9 cellular contexts compared by ENCODE assay signal in genomic region chr10:13527864-13528137, GRCh38. TPM values are rescaled to one million over a fixed set of nuclear protein-coding genes. Genes with fewer than 3 reads are reported as not detected.
DNase-seq lines count a peak whose midpoint lies in the region; ATAC-seq and TF ChIP-seq lines count a peak whose summit lies in the region.
"Had no signal": no experiment of that assay in that cellular context is flagged by ENCODE, and none has a peak within 500 bp of the region (broad histone marks: within the 10 kb centered on the region; RNA-seq: fewer than 3 reads in every experiment).

No MANE protein-coding gene starts in this region.

- TF ChIP-seq CTCF in PC-3 (conservative IDR thresholded peaks at IDR 0.05; ENCODE audit: low read depth, low read length) (no peak), neutrophil (IDR thresholded peaks at IDR 0.05) (no peak)

- POLR2A ChIA-PET in PC-3 (lab: Charles Lee; ENCODE audit: unreplicated experiment) = no interaction called here

- H3K4me3 ChIP-seq in CD4-positive, CD25-positive, alpha-beta regulatory T cell (ENCODE audit: low read depth, low read length) = no peak overlapping the region
- H3K4me3 ChIP-seq in PC-3 (ENCODE audit: low read length) (peak overlapping the region; percentile 69), esophagus (ENCODE audit: low read depth in 1 of 2, low read length in 2 of 2) (peak overlapping the region; percentile 53 to 75), neutrophil (ENCODE audit: low read depth in 1 of 2, low read length in 1 of 2) (peak overlapping the region; percentile 47 to 65)

- H3K9me3 Mint-ChIP-seq in CD4-positive, CD25-positive, alpha-beta regulatory T cell = peaks cover 0 to 7% (median 0%) of the 10 kb centered on the region in 7 donors

- DNase-seq in CD4-positive, CD25-positive, alpha-beta regulatory T cell = no peak
- no peak for DNase-seq in PC-3
- DNase-seq in D341Med (ENCODE audit: low spot score) = no peak
- no peak for DNase-seq in NCI-H446 (lab: John Stamatoyannopoulos, UW)
- DNase-seq in islet precursor cell = no peak
- DNase-seq: NCI-H1694 had no signal

- peaks cover 79% of the 10 kb centered on the region for H3K27me3 Mint-ChIP-seq in CD4-positive, CD25-positive, alpha-beta regulatory T cell

- no peaks in the 10 kb centered on the region for H3K36me3 Mint-ChIP-seq in CD4-positive, CD25-positive, alpha-beta regulatory T cell

- ATAC-seq in CD4-positive, CD25-positive, alpha-beta regulatory T cell (ENCODE audit: low read depth in 2 of 2) = no peak
- ATAC-seq in PC-3 (no peak; the same call in 1 of the 2 replicates), HG03139 (IDR thresholded peaks at IDR 0.05; ENCODE audit: unreplicated experiment) (no peak)

- peak overlapping the region; percentile 72 for H2AFZ ChIP-seq in PC-3 (ENCODE audit: low read length)

- no TSS peak for BruUV-seq in PC-3 (replicated peaks; lab: Mats Ljungman, UMichigan)

- no peaks in the 10 kb centered on the region for H3K36me3 ChIP-seq in CD4-positive, CD25-positive, alpha-beta regulatory T cell (ENCODE audit: control insufficient read depth, insufficient read depth, low read length)
- H3K36me3 ChIP-seq in PC-3 (ENCODE audit: low read depth, low read length) (no peaks in the 10 kb centered on the region), esophagus (ENCODE audit: control insufficient read depth in 2 of 2, insufficient read depth in 2 of 2, low read length in 1 of 2) (no peaks in the 10 kb centered on the region), neutrophil (no peaks in the 10 kb centered on the region)

- no peaks in the 10 kb centered on the region for H3F3A ChIP-seq in PC-3 (ENCODE audit: low read length, unreplicated experiment)

- peaks cover 0 to 11% (median 6%) of the 10 kb centered on the region in 4 donors for H3K4me1 Mint-ChIP-seq in CD4-positive, CD25-positive, alpha-beta regulatory T cell

- no peaks in the 10 kb centered on the region for H3K9me3 ChIP-seq in CD4-positive, CD25-positive, alpha-beta regulatory T cell (ENCODE audit: control insufficient read depth in 2 of 2, low read length in 2 of 2)
- H3K9me3 ChIP-seq in PC-3 (ENCODE audit: low read length) = no peaks in the 10 kb centered on the region
- no peaks in the 10 kb centered on the region for H3K9me3 ChIP-seq in esophagus (ENCODE audit: control insufficient read depth in 2 of 2, insufficient read depth in 1 of 2, low read depth in 1 of 2, low read length in 1 of 2)
- no peaks in the 10 kb centered on the region for H3K9me3 ChIP-seq in neutrophil

- peaks cover 49% of the 10 kb centered on the region for H3K27me3 ChIP-seq in CD4-positive, CD25-positive, alpha-beta regulatory T cell (ENCODE audit: control insufficient read depth, insufficient read depth, low read length)
- H3K27me3 ChIP-seq in PC-3 (ENCODE audit: low read length) (no peaks in the 10 kb centered on the region), esophagus (ENCODE audit: control insufficient read depth in 1 of 2, insufficient read depth in 2 of 2, low read length in 2 of 2) (no peaks in the 10 kb centered on the region), neutrophil (peaks cover 93% of the 10 kb centered on the region)

- H3K27ac Mint-ChIP-seq in CD4-positive, CD25-positive, alpha-beta regulatory T cell = no peak overlapping the region

- CTCF ChIA-PET in PC-3 (lab: Charles Lee) = no interaction called here

- H3K9me2 ChIP-seq in PC-3 (replicated peaks; ENCODE audit: low read length) = no peaks in the 10 kb centered on the region

- no peaks in the 10 kb centered on the region for H3K79me2 ChIP-seq in PC-3 (ENCODE audit: low read length)

- no peak overlapping the region for H3K9ac ChIP-seq in PC-3 (ENCODE audit: low read length)

- H3K27ac ChIP-seq in CD4-positive, CD25-positive, alpha-beta regulatory T cell (ENCODE audit: insufficient read depth, low read length, poor library complexity, severe bottlenecking) = no peak overlapping the region
- no peak overlapping the region for H3K27ac ChIP-seq in PC-3 (ENCODE audit: low read length)
- peak overlapping the region; percentile 23 to 35 for H3K27ac ChIP-seq in esophagus (ENCODE audit: low read depth in 2 of 2, low read length in 1 of 2)
- peak overlapping the region; percentile 42 for H3K27ac ChIP-seq in neutrophil

- H3K4me1 ChIP-seq in CD4-positive, CD25-positive, alpha-beta regulatory T cell (ENCODE audit: control insufficient read depth, insufficient read depth, low read length, poor library complexity, severe bottlenecking) = peaks cover 3% of the 10 kb centered on the region
- H3K4me1 ChIP-seq in PC-3 (ENCODE audit: insufficient read depth, low read length) = peaks cover 2% of the 10 kb centered on the region; the same call in 1 of the 2 replicates
- no peaks in the 10 kb centered on the region for H3K4me1 ChIP-seq in esophagus (ENCODE audit: control insufficient read depth in 2 of 2, insufficient read depth in 2 of 2, low read length in 1 of 2)
- peaks cover 4 to 16% of the 10 kb centered on the region in 2 experiments for H3K4me1 ChIP-seq in neutrophil (ENCODE audit: control insufficient read depth in 1 of 2, insufficient read depth in 1 of 2, low read depth in 1 of 2, low read length in 1 of 2)

- intact Hi-C loops in PC-3 (cut with micrococcal nuclease) = no loop called here

- 10% methylated on average over 6 of the region's 6 CpGs for WGBS in esophagus, 2 donors

- no peaks in the 10 kb centered on the region for H4K20me1 ChIP-seq in PC-3 (ENCODE audit: low read length)

- peak overlapping the region; percentile 81 for H3K4me2 ChIP-seq in PC-3 (ENCODE audit: low read length)

- peak overlapping the region; percentile 27 to 82 (median 80) for H3K4me3 Mint-ChIP-seq in CD4-positive, CD25-positive, alpha-beta regulatory T cell

RNA-seq across cellular contexts. Expression of gene BEND7, which starts 1.0 kb away (rescaled TPM):
- total RNA-seq in CD4-positive, CD25-positive, alpha-beta regulatory T cell = 0.35 TPM
- polyA plus RNA-seq in CD4-positive, CD25-positive, alpha-beta regulatory T cell = not detected
- 1.2 and 2.6 TPM in 2 replicates for total RNA-seq in PC-3 (2014; rRNA removed)
- polyA plus RNA-seq in esophagus = 1 to 10 TPM; 1.1 to 1.9 TPM

RNA-seq across cellular contexts. Expression of gene PRPF18, which starts 59.0 kb away (rescaled TPM):
- 29.6 TPM for total RNA-seq in CD4-positive, CD25-positive, alpha-beta regulatory T cell
- polyA plus RNA-seq in CD4-positive, CD25-positive, alpha-beta regulatory T cell = 10 to 100 TPM; 40.0 to 43.7 (median 41.8) TPM
- total RNA-seq in PC-3 (2014; rRNA removed) = 10.2 and 13.7 TPM in 2 replicates
- polyA plus RNA-seq in esophagus = 10 to 100 TPM in 1 of 2 donors, 1 to 10 TPM in 1; 6.6 to 13.4 TPM

Comparison
In these comparisons a context has a peak if more than half of its experiments do, and no peak if none do; other contexts are left out.
1. H3K27ac ChIP-seq: peak in esophagus (2 of 2) and neutrophil (single experiment); none in CD4-positive, CD25-positive, alpha-beta regulatory T cell (single experiment) and PC-3 (single experiment).